Comparison of ENCODE assay signal across 25 cellular contexts in genomic region chr18:79222790-79223189, GRCh38.
"Had no signal": no experiment of that assay in that cellular context is flagged by ENCODE, and none has a peak within 500 bp of the region (broad histone marks: within the 10 kb centered on the region; RNA-seq: fewer than 3 reads in every experiment).

No MANE protein-coding gene starts in this region.

- H3K4me1 Mint-ChIP-seq: mesothelial cell of epicardium had no signal

- H3K4me3 ChIP-seq: coronary artery, dorsolateral prefrontal cortex, esophagus squamous epithelium, gastrocnemius medialis, heart right ventricle, left lung, lower lobe of right lung, mucosa of descending colon had no signal

- H3K36me3 ChIP-seq: gastrocnemius medialis had no signal

- FAIRE-seq: islet of Langerhans, keratinocyte had no signal

- H3K27ac Mint-ChIP-seq: mesothelial cell of epicardium had no signal

- H3K4me3 Mint-ChIP-seq: mesothelial cell of epicardium had no signal

- H3K9me3 ChIP-seq: esophagus squamous epithelium, gastrocnemius medialis, heart right ventricle, left lung, lower lobe of right lung, mucosa of descending colon had no signal

- H3K27ac ChIP-seq: coronary artery, dorsolateral prefrontal cortex, epithelial cell of prostate, esophagus squamous epithelium, gastrocnemius medialis, heart right ventricle, left lung, lower lobe of right lung had no signal

- H3K9me3 Mint-ChIP-seq: mesothelial cell of epicardium had no signal

- DNase-seq: dermis blood vessel endothelial cell; dorsolateral prefrontal cortex; effector CD4-positive, alpha-beta T cell; effector memory CD4-positive, alpha-beta T cell; erythroblast; esophagus squamous epithelium; foreskin fibroblast; foreskin melanocyte; gastrocnemius medialis; glutamatergic neuron; head of caudate nucleus; heart right ventricle; hippocampal formation; left cardiac atrium; left lung; left ventricle myocardium superior; lower lobe of right lung; mesenchymal stem cell; mucosa of descending colon had no signal

- ATAC-seq: esophagus mucosa, gastrocnemius medialis, heart right ventricle, left cardiac atrium, left lung, left ventricle myocardium superior, lower lobe of right lung, mucosa of descending colon had no signal

- H3K4me1 ChIP-seq: esophagus squamous epithelium, lower lobe of right lung had no signal

- H3K27me3 ChIP-seq: dorsolateral prefrontal cortex, esophagus squamous epithelium, gastrocnemius medialis, heart right ventricle, left lung had no signal
